ENCODE assay signal across 1 cellular context in the genomic region with DNA sequence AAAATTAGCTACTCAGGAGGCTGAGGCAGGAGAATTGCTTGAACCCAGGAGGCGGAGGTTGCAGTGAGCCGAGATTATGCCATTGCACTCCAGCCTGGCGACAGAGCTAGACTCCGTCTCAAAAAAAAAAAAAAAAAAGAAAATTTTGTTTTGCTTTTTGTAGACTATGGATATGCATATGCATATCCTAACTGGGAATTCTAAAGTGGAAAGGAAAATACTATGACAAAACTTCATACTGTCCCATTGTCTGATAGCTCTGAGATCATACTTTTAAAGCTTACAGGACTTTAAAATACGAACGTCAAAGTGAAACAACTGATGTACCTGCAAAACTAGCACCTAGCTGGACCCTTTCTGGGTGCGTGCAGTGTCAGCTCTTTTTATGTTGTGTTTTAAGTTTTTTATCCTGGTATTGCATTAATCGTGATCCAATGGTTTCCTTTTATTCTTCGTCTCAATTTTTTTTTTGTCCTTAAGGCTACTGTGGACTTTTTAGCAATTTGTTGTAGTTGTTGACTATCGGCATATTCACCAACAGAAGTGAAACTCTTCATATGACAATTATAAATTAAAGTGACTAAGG.
TF ChIP-seq lines count a peak whose summit lies in the region.

No MANE protein-coding gene starts in this region.

TF ChIP-seq in HepG2, 621 proteins besides CTCF, POLR2A, EP300 and RAD21:
- TF ChIP-seq MAFK (conservative IDR thresholded peaks at IDR 0.05 in 1 of 2, IDR thresholded peaks at IDR 0.05 in 1 of 2; ENCODE audit: low read length in 2 of 2) (peak in 1 of 2 experiments; percentile 48; a peak in 1 of 4 replicates), MAFF (IDR thresholded peaks at IDR 0.05; ENCODE audit: low read depth, low read length) (peak; percentile 31)
- TF ChIP-seq, protein P1, sequence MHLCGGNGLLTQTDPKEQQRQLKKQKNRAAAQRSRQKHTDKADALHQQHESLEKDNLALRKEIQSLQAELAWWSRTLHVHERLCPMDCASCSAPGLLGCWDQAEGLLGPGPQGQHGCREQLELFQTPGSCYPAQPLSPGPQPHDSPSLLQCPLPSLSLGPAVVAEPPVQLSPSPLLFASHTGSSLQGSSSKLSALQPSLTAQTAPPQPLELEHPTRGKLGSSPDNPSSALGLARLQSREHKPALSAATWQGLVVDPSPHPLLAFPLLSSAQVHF (CRISPR knock-in tag; IDR thresholded peaks at IDR 0.05): no peak
